Comparison of ENCODE assay signal across 9 cellular contexts in the genomic region with DNA sequence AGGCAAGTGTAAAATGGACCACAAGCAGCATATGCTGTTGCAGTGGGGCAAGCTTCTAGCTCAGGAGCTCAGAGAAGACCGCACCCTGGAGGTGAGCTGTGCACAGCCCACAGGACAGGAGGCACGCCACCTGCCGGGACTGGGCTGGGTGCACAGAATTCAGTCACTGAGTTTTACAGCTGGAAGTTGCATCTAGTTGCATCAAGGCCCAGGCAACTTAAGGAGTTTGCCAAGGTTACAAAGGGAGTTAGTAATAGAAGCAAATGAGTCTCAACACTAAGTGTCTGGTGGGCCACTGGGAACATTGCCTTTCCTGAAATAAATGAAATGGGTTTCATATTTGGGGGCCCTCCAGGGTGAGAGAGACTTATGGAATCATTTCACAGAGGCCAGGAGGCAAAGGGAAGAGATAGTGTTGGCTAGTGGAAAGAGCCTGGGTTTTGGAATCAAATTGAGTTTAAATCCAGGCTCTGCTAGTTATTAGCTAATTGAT. TPM values are rescaled to one million over a fixed set of nuclear protein-coding genes. Genes with fewer than 3 reads are reported as not detected.
DNase-seq lines count a peak whose midpoint lies in the region; ATAC-seq, FAIRE-seq and TF ChIP-seq lines count a peak whose summit lies in the region.
"Had no signal": no experiment of that assay in that cellular context is flagged by ENCODE, and none has a peak within 500 bp of the region (broad histone marks: within the 10 kb centered on the region; RNA-seq: fewer than 3 reads in every experiment).

No MANE protein-coding gene starts in this region.

- FAIRE-seq in H54 (lab: Jason Lieb, UNC): peak; percentile 58

- peak; percentile 73 for ATAC-seq in stimulated activated memory B cell treated with anti-CD40 and anti-IgM and Interleukin-4, amounts not matched to agents 10 μg/mL and 1 μg/mL and 100 μg/mL, for 72 hours
- no peak for ATAC-seq in T-cell (replicated peaks in 1 of 4)

- H3K9me3 Mint-ChIP-seq in stimulated activated memory B cell treated with anti-CD40 and anti-IgM and Interleukin-4, amounts not matched to agents 10 μg/mL and 1 μg/mL and 100 μg/mL, for 72 hours: no peaks in the 10 kb centered on the region
- no peaks in the 10 kb centered on the region for H3K9me3 Mint-ChIP-seq in T-cell

- peak; percentile 65 for DNase-seq in SIG-M5 treated with dmso at 0.1 percent for 504 hours (lab: John Stamatoyannopoulos, UW; ENCODE audit: unreplicated experiment)
- no peak for DNase-seq in SIG-M5 (lab: John Stamatoyannopoulos, UW)
- DNase-seq in H54 (ENCODE audit: insufficient read length, low spot score): no peak
- peak; percentile 64 for DNase-seq in NAMALWA (ENCODE audit: low spot score)
- peak; percentile 73 for DNase-seq in dedifferentiated amniotic fluid mesenchymal stem cell (ENCODE audit: extremely low spot score)
- DNase-seq in T-cell: no peak
- DNase-seq in medulla oblongata (ENCODE audit: extremely low spot score): no peak

- TF ChIP-seq POLR2A in H54 (IDR thresholded peaks at IDR 0.05; ENCODE audit: low read depth, low read length): no peak

- H3K36me3 Mint-ChIP-seq in stimulated activated memory B cell treated with anti-CD40 and anti-IgM and Interleukin-4, amounts not matched to agents 10 μg/mL and 1 μg/mL and 100 μg/mL, for 72 hours: no peaks in the 10 kb centered on the region
- no peaks in the 10 kb centered on the region for H3K36me3 Mint-ChIP-seq in T-cell

- peaks cover 67% of the 10 kb centered on the region for H3K4me1 Mint-ChIP-seq in stimulated activated memory B cell treated with anti-CD40 and anti-IgM and Interleukin-4, amounts not matched to agents 10 μg/mL and 1 μg/mL and 100 μg/mL, for 72 hours
- H3K4me1 Mint-ChIP-seq in T-cell: no peaks in the 10 kb centered on the region

- CTCF ChIA-PET in T-cell (lab: Charles Lee): no interaction called here

- POLR2A ChIA-PET in T-cell (lab: Charles Lee): no interaction called here

- H3K27me3 Mint-ChIP-seq in stimulated activated memory B cell treated with anti-CD40 and anti-IgM and Interleukin-4, amounts not matched to agents 10 μg/mL and 1 μg/mL and 100 μg/mL, for 72 hours: no peaks in the 10 kb centered on the region
- H3K27me3 Mint-ChIP-seq in T-cell: no peaks in the 10 kb centered on the region

- H3K27ac Mint-ChIP-seq in stimulated activated memory B cell treated with anti-CD40 and anti-IgM and Interleukin-4, amounts not matched to agents 10 μg/mL and 1 μg/mL and 100 μg/mL, for 72 hours: peak overlapping the region; percentile 98
- H3K27ac Mint-ChIP-seq in T-cell: no peak overlapping the region

- H3K4me3 Mint-ChIP-seq in stimulated activated memory B cell treated with anti-CD40 and anti-IgM and Interleukin-4, amounts not matched to agents 10 μg/mL and 1 μg/mL and 100 μg/mL, for 72 hours: peak overlapping the region; percentile 33
- no peak overlapping the region for H3K4me3 Mint-ChIP-seq in T-cell

RNA-seq across cellular contexts. Expression of gene TIMP4, which starts 36.0 kb away (rescaled TPM):
- total RNA-seq in T-cell: not detected
- total RNA-seq: activated naive CD4-positive, alpha-beta T cell treated with anti-CD3 and anti-CD28 coated beads, Interleukin-2, amount 50 U/mL, for 72 hours had no signal

Comparison
In these comparisons a context has a peak if more than half of its experiments do, and no peak if none do; other contexts are left out.
1. DNase-seq: peak in SIG-M5 treated with dmso at 0.1 percent for 504 hours (single experiment), NAMALWA (single experiment) and dedifferentiated amniotic fluid mesenchymal stem cell (single experiment); none in SIG-M5 (single experiment), H54 (single experiment), T-cell (0 of 34) and medulla oblongata (single experiment).